Comparison of ENCODE assay signal across 8 cellular contexts in the genomic region with DNA sequence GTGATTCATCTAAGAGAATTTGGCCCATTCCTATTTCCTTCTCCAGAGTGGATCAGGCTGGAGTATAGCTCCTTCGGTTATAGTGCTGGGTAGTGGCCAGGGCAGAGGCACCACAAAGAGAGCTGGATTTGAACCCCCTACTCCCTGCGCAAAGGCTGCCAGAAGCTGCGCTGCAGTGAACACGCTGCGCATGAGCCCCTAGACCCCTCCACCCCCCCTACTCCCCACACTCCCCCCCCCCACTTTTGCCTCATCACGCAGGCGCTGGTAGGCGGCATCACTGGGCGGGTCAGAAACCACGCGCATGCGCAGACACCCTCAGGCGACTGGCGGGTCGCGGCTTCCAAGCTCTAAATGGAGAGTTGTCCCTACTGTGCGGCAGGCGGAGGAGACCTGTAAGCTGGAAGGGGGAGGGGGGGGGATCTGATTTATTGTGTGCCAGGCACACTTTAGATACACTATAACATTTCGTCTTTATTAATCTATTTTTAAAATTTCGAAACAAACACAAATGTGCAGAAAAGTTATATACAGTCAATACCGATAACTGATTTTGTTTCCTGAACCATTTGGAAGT. TPM values are rescaled to one million over a fixed set of nuclear protein-coding genes. Genes with fewer than 3 reads are reported as not detected.
A peak's percentile ranks its signal among the peaks of the same experiment; 100 is the strongest.
DNase-seq lines count a peak whose midpoint lies in the region; ATAC-seq and TF ChIP-seq lines count a peak whose summit lies in the region.

No MANE protein-coding gene starts in this region.

- peaks cover 11% of the 10 kb centered on the region for H3K36me3 Mint-ChIP-seq in activated CD4-positive, alpha-beta T cell treated with anti-CD3 and anti-CD28 coated beads for 36 hours (ENCODE audit: low read depth)

- H3K9me3 Mint-ChIP-seq in activated CD4-positive, alpha-beta T cell treated with anti-CD3 and anti-CD28 coated beads for 36 hours (ENCODE audit: low read depth), result no peaks in the 10 kb centered on the region

- peak overlapping the region; percentile 89 for H3K27ac Mint-ChIP-seq in activated CD4-positive, alpha-beta T cell treated with anti-CD3 and anti-CD28 coated beads for 36 hours

- DNase-seq in EH (ENCODE audit: low read depth) (peak; percentile 87), NCI-H510A (lab: John Stamatoyannopoulos, UW) (peak; percentile 76), choroid plexus epithelial cell (ENCODE audit: low read depth) (peak; percentile 89), kidney tubule cell (ENCODE audit: low spot score) (peak; percentile 85)
- peak; percentile 94 for DNase-seq in activated CD4-positive, alpha-beta T cell treated with anti-CD3 and anti-CD28 coated beads for 36 hours
- DNase-seq in stimulated activated CD4-positive, alpha-beta T cell treated with anti-CD3 and anti-CD28 coated beads, Interleukin-15, amount 100 ng/mL, for 48 hours (ENCODE audit: low read depth in 2 of 2), result peak; percentile 88 to 91

- no peaks in the 10 kb centered on the region for H3K27me3 Mint-ChIP-seq in activated CD4-positive, alpha-beta T cell treated with anti-CD3 and anti-CD28 coated beads for 36 hours

- POLR2A ChIA-PET in activated CD4-positive, alpha-beta T cell treated with anti-CD3 and anti-CD28 coated beads for 36 hours (lab: Charles Lee), result interaction anchor here (0.7 to 1.5 kb wide), 5 partner anchors 38 to 576 kb away, joined by 3 to 6 read pairs (median 4); a partner anchor contains a TSS

- ATAC-seq in HG02885 (IDR thresholded peaks at IDR 0.05; ENCODE audit: poor library complexity, unreplicated experiment) (peak; percentile 53), HG03025 (IDR thresholded peaks at IDR 0.05; ENCODE audit: low FRiP score, unreplicated experiment) (no peak)
- peak; percentile 57 for ATAC-seq in activated CD4-positive, alpha-beta T cell treated with anti-CD3 and anti-CD28 coated beads for 36 hours

- H3K4me3 Mint-ChIP-seq in activated CD4-positive, alpha-beta T cell treated with anti-CD3 and anti-CD28 coated beads for 36 hours, result peak overlapping the region; percentile 73

- intact Hi-C loops in activated CD4-positive, alpha-beta T cell treated with anti-CD3 and anti-CD28 coated beads for 36 hours (cut with DNase I, micrococcal nuclease), result loop anchor here (1.0 to 10.0 kb wide), 10 partner anchors 7 to 883 kb away; a partner anchor contains a TSS

- CTCF ChIA-PET in activated CD4-positive, alpha-beta T cell treated with anti-CD3 and anti-CD28 coated beads for 36 hours (lab: Charles Lee), result interaction anchor here (0.6 to 1.6 kb wide), 10 partner anchors 14 to 1981 kb away, joined by 3 to 18 read pairs (median 4); a partner anchor contains a TSS

- TF ChIP-seq CTCF in choroid plexus epithelial cell (conservative IDR thresholded peaks at IDR 0.05; ENCODE audit: low read depth, low read length), result no peak

- H3K4me3 ChIP-seq in choroid plexus epithelial cell (ENCODE audit: low read depth, low read length), result peak overlapping the region; percentile 61

- peaks cover 26% of the 10 kb centered on the region for H3K4me1 Mint-ChIP-seq in activated CD4-positive, alpha-beta T cell treated with anti-CD3 and anti-CD28 coated beads for 36 hours

RNA-seq across cellular contexts. Expression of a gene that starts 38.7 kb away (rescaled TPM):
- 100 to 1,000 TPM; 335 to 419 TPM for total RNA-seq in activated CD4-positive, alpha-beta T cell treated with anti-CD3 and anti-CD28 coated beads for 36 hours

RNA-seq across cellular contexts. Expression of a gene that starts 58.0 kb away (rescaled TPM):
- under 1 TPM; 0.25 to 0.32 TPM for total RNA-seq in activated CD4-positive, alpha-beta T cell treated with anti-CD3 and anti-CD28 coated beads for 36 hours
